15 cellular contexts compared by ENCODE assay signal in genomic region chr5:167642779-167643517, GRCh38.
A peak's percentile ranks its signal among the peaks of the same experiment; 100 is the strongest.
DNase-seq lines count a peak whose midpoint lies in the region; ATAC-seq and TF ChIP-seq lines count a peak whose summit lies in the region.
"Had no signal": no experiment of that assay in that cellular context is flagged by ENCODE, and none has a peak within 500 bp of the region (broad histone marks: within the 10 kb centered on the region; RNA-seq: fewer than 3 reads in every experiment).

No MANE protein-coding gene starts in this region.

- ATAC-seq in activated CD8-positive, alpha-beta T cell treated with anti-CD3 and anti-CD28 coated beads for 36 hours = no peak
- no peak for ATAC-seq in HG02610 (IDR thresholded peaks at IDR 0.05; ENCODE audit: unreplicated experiment)
- ATAC-seq: gastroesophageal sphincter had no signal

- H3K4me1 Mint-ChIP-seq in Calu3 (ENCODE audit: low read depth, unreplicated experiment) (peaks cover 45% of the 10 kb centered on the region), osteocyte (ENCODE audit: unreplicated experiment) (peaks cover 46% of the 10 kb centered on the region)
- H3K4me1 Mint-ChIP-seq in activated CD8-positive, alpha-beta T cell treated with anti-CD3 and anti-CD28 coated beads for 36 hours (ENCODE audit: low read depth) = no peaks in the 10 kb centered on the region

- H3F3A ChIP-seq in PC-9 (ENCODE audit: insufficient read depth, low read depth) = peaks cover 4% of the 10 kb centered on the region; the same call in 1 of the 2 replicates

- BruUV-seq in Calu3 (replicated peaks; lab: Mats Ljungman, UMichigan) (no TSS peak), PC-9 (replicated peaks; lab: Mats Ljungman, UMichigan) (no TSS peak)

- no peaks in the 10 kb centered on the region for H3K36me3 ChIP-seq in PC-9 (ENCODE audit: low read depth)
- H3K36me3 ChIP-seq: gastroesophageal sphincter had no signal

- H3K36me3 Mint-ChIP-seq in Calu3 (ENCODE audit: insufficient read depth, unreplicated experiment) = no peaks in the 10 kb centered on the region
- H3K36me3 Mint-ChIP-seq in osteocyte (ENCODE audit: unreplicated experiment) = no peaks in the 10 kb centered on the region
- no peaks in the 10 kb centered on the region for H3K36me3 Mint-ChIP-seq in activated CD8-positive, alpha-beta T cell treated with anti-CD3 and anti-CD28 coated beads for 36 hours (ENCODE audit: low read depth)

- TF ChIP-seq CTCF in Calu3 (IDR thresholded peaks at IDR 0.05; ENCODE audit: unreplicated experiment) = no peak
- no peak for TF ChIP-seq CTCF in PC-9 (conservative IDR thresholded peaks at IDR 0.05)
- no peak for TF ChIP-seq CTCF in epithelial cell of esophagus (IDR thresholded peaks at IDR 0.05; ENCODE audit: insufficient read depth, low read depth, low read length, missing control alignments)
- TF ChIP-seq CTCF in osteocyte (IDR thresholded peaks at IDR 0.05) = no peak
- no peak for TF ChIP-seq CTCF in activated CD8-positive, alpha-beta T cell treated with anti-CD3 and anti-CD28 coated beads for 36 hours (IDR thresholded peaks at IDR 0.05)

- H3K9me3 Mint-ChIP-seq in Calu3 (ENCODE audit: low read depth, unreplicated experiment) = no peaks in the 10 kb centered on the region
- H3K9me3 Mint-ChIP-seq in osteocyte (ENCODE audit: unreplicated experiment) = no peaks in the 10 kb centered on the region
- H3K9me3 Mint-ChIP-seq in activated CD8-positive, alpha-beta T cell treated with anti-CD3 and anti-CD28 coated beads for 36 hours = peaks cover 2% of the 10 kb centered on the region
- H3K9me3 Mint-ChIP-seq: nephron progenitor cell had no signal

- DNase-seq in Calu3 (peak; percentile 10), PC-9 (no peak), epithelial cell of esophagus (ENCODE audit: low read depth) (peak; percentile 82), osteocyte (ENCODE audit: extremely low spot score, unreplicated experiment) (no peak), NCI-H1105 (lab: John Stamatoyannopoulos, UW) (no peak), cerebellum (ENCODE audit: low spot score) (no peak)
- no peak for DNase-seq in activated CD8-positive, alpha-beta T cell treated with anti-CD3 and anti-CD28 coated beads for 36 hours
- DNase-seq: activated CD4-positive, CD25-positive, alpha-beta regulatory T cell; central memory CD4-positive, alpha-beta T cell; NCI-H446; nephron progenitor cell; SHP77 treated with DMSO at 0.1 percent for 48 hours; stimulated activated naive CD4-positive, alpha-beta T cell had no signal

- H2AFZ ChIP-seq in PC-9 = no peak overlapping the region

- CTCF ChIA-PET in Calu3 (lab: Charles Lee) (interaction anchor here (1.6 kb wide), 1 partner anchor 10 kb away, joined by 3 read pairs; no protein-coding TSS in a partner anchor), PC-9 (lab: Charles Lee) (no interaction called here)
- CTCF ChIA-PET in activated CD8-positive, alpha-beta T cell treated with anti-CD3 and anti-CD28 coated beads for 36 hours (lab: Charles Lee) = no interaction called here

- H3K9me3 ChIP-seq in PC-9 (ENCODE audit: insufficient read depth, low read depth) = no peaks in the 10 kb centered on the region
- H3K9me3 ChIP-seq: gastroesophageal sphincter had no signal

- peak overlapping the region; percentile 33; the same call in 1 of the 2 replicates for H3K27ac ChIP-seq in PC-9
- H3K27ac ChIP-seq: gastroesophageal sphincter had no signal

- H3K27me3 Mint-ChIP-seq in Calu3 (ENCODE audit: unreplicated experiment) (no peaks in the 10 kb centered on the region), osteocyte (ENCODE audit: unreplicated experiment) (no peaks in the 10 kb centered on the region)
- H3K27me3 Mint-ChIP-seq in activated CD8-positive, alpha-beta T cell treated with anti-CD3 and anti-CD28 coated beads for 36 hours = no peaks in the 10 kb centered on the region

- no peaks in the 10 kb centered on the region for H4K20me1 ChIP-seq in PC-9 (ENCODE audit: insufficient read depth)

- peaks cover 11% of the 10 kb centered on the region for H3K4me1 ChIP-seq in PC-9 (replicated peaks; ENCODE audit: insufficient read depth)
- H3K4me1 ChIP-seq: gastroesophageal sphincter had no signal

- H3K9me2 ChIP-seq in PC-9 (ENCODE audit: insufficient read depth) = no peaks in the 10 kb centered on the region

- no peak overlapping the region for H3K4me3 ChIP-seq in PC-9
- H3K4me3 ChIP-seq in epithelial cell of esophagus (ENCODE audit: low read length) = no peak overlapping the region
- H3K4me3 ChIP-seq: gastroesophageal sphincter had no signal

- intact Hi-C loops in Calu3 (cut with micrococcal nuclease; ENCODE audit: unreplicated experiment) (loop anchor here (5.0 kb wide), 1 partner anchor 54 kb away; no protein-coding TSS in a partner anchor), PC-9 (cut with micrococcal nuclease; ENCODE audit: unreplicated experiment) (no loop called here)
- intact Hi-C loops in activated CD8-positive, alpha-beta T cell treated with anti-CD3 and anti-CD28 coated beads for 36 hours (cut with micrococcal nuclease) = no loop called here

- H3K27ac Mint-ChIP-seq in Calu3 (ENCODE audit: unreplicated experiment) = peak overlapping the region; percentile 63
- H3K27ac Mint-ChIP-seq in osteocyte (ENCODE audit: unreplicated experiment) = peak overlapping the region; percentile 67
- H3K27ac Mint-ChIP-seq in activated CD8-positive, alpha-beta T cell treated with anti-CD3 and anti-CD28 coated beads for 36 hours = no peak overlapping the region
- H3K27ac Mint-ChIP-seq: nephron progenitor cell had no signal

- H3K4me3 Mint-ChIP-seq in Calu3 (ENCODE audit: low read depth, unreplicated experiment) = no peak overlapping the region
- H3K4me3 Mint-ChIP-seq in osteocyte (ENCODE audit: unreplicated experiment) = no peak overlapping the region
- no peak overlapping the region for H3K4me3 Mint-ChIP-seq in activated CD8-positive, alpha-beta T cell treated with anti-CD3 and anti-CD28 coated beads for 36 hours
- H3K4me3 Mint-ChIP-seq: nephron progenitor cell had no signal

- no peaks in the 10 kb centered on the region for H3K79me2 ChIP-seq in PC-9 (ENCODE audit: low read depth)

- no peaks in the 10 kb centered on the region for H3K27me3 ChIP-seq in PC-9 (ENCODE audit: insufficient read depth, low read depth)
- H3K27me3 ChIP-seq: gastroesophageal sphincter had no signal

- POLR2A ChIA-PET in PC-9 (lab: Charles Lee; ENCODE audit: unreplicated experiment) = no interaction called here
- POLR2A ChIA-PET in activated CD8-positive, alpha-beta T cell treated with anti-CD3 and anti-CD28 coated beads for 36 hours (lab: Charles Lee) = no interaction called here

- no peak overlapping the region for H3K4me2 ChIP-seq in PC-9

Comparison
In these comparisons a context has a peak if more than half of its experiments do, and no peak if none do; other contexts are left out.
1. DNase-seq: peak in Calu3 (single experiment) and epithelial cell of esophagus (single experiment); none in PC-9 (0 of 2), osteocyte (single experiment), NCI-H1105 (single experiment), activated CD8-positive, alpha-beta T cell treated with anti-CD3 and anti-CD28 coated beads for 36 hours (single experiment) and cerebellum (single experiment).